Comparison of ENCODE assay signal across 15 cellular contexts in genomic region chr9:76624381-76625048, GRCh38.
DNase-seq lines count a peak whose midpoint lies in the region; ATAC-seq and TF ChIP-seq lines count a peak whose summit lies in the region.
"Had no signal": no experiment of that assay in that cellular context is flagged by ENCODE, and none has a peak within 500 bp of the region (broad histone marks: within the 10 kb centered on the region; RNA-seq: fewer than 3 reads in every experiment).

No MANE protein-coding gene starts in this region.

- H3K27ac Mint-ChIP-seq in stimulated activated effector memory CD8-positive, alpha-beta T cell treated with anti-CD3 and anti-CD28 coated beads, Interleukin-12 subunit alpha, Interleukin-12 subunit beta, amount 100 ng/mL, for 72 hours = no peak overlapping the region
- H3K27ac Mint-ChIP-seq: activated naive CD8-positive, alpha-beta T cell treated with anti-CD3 and anti-CD28 coated beads, Interleukin-2, amount 10 ng/mL, durations not matched to agents 7 days and 5 days had no signal

- no peaks in the 10 kb centered on the region for H3K36me3 Mint-ChIP-seq in stimulated activated effector memory CD8-positive, alpha-beta T cell treated with anti-CD3 and anti-CD28 coated beads, Interleukin-12 subunit alpha, Interleukin-12 subunit beta, amount 100 ng/mL, for 72 hours
- H3K36me3 Mint-ChIP-seq: activated naive CD8-positive, alpha-beta T cell treated with anti-CD3 and anti-CD28 coated beads, Interleukin-2, amount 10 ng/mL, durations not matched to agents 7 days and 5 days had no signal

- H3K4me3 Mint-ChIP-seq in stimulated activated effector memory CD8-positive, alpha-beta T cell treated with anti-CD3 and anti-CD28 coated beads, Interleukin-12 subunit alpha, Interleukin-12 subunit beta, amount 100 ng/mL, for 72 hours = no peak overlapping the region
- H3K4me3 Mint-ChIP-seq: activated naive CD8-positive, alpha-beta T cell treated with anti-CD3 and anti-CD28 coated beads, Interleukin-2, amount 10 ng/mL, durations not matched to agents 7 days and 5 days had no signal

- no peaks in the 10 kb centered on the region for H3K9me3 Mint-ChIP-seq in stimulated activated effector memory CD8-positive, alpha-beta T cell treated with anti-CD3 and anti-CD28 coated beads, Interleukin-12 subunit alpha, Interleukin-12 subunit beta, amount 100 ng/mL, for 72 hours
- H3K9me3 Mint-ChIP-seq: activated naive CD8-positive, alpha-beta T cell treated with anti-CD3 and anti-CD28 coated beads, Interleukin-2, amount 10 ng/mL, durations not matched to agents 7 days and 5 days had no signal

- H3K4me1 ChIP-seq in esophagus squamous epithelium (peaks cover 0 to 12% (median 4%) of the 10 kb centered on the region in 3 donors), uterus (no peaks in the 10 kb centered on the region)
- H3K4me1 ChIP-seq: SJSA1 had no signal

- CTCF ChIA-PET in AG04449 (lab: Yijun Ruan, JAX) = no interaction called here

- DNase-seq in AG04449 (ENCODE audit: low read depth, low spot score) (peak; percentile 9), GM19240 (ENCODE audit: insufficient read length, low spot score) (peak; percentile 11), esophagus squamous epithelium (lab: John Stamatoyannopoulos, UW) (no peak), NCI-H526 treated with DMSO at 0.1 percent for 48 hours (lab: John Stamatoyannopoulos, UW) (no peak), uterus (no peak)
- no peak for DNase-seq in stimulated activated effector memory CD8-positive, alpha-beta T cell treated with anti-CD3 and anti-CD28 coated beads, Interleukin-12 subunit alpha, Interleukin-12 subunit beta, amount 100 ng/mL, for 72 hours (ENCODE audit: low spot score in 2 of 2)
- DNase-seq: activated CD4-positive, alpha-beta T cell treated with anti-CD3 and anti-CD28 coated beads, Interleukin-2, amount 50 U/mL, for 4 hours; activated naive CD8-positive, alpha-beta T cell treated with anti-CD3 and anti-CD28 coated beads, Interleukin-2, amount 10 ng/mL, durations not matched to agents 7 days and 5 days; NCI-H2171; stimulated activated CD4-positive, alpha-beta T cell treated with anti-CD3 and anti-CD28 coated beads, Interleukin-2, amount 100 ng/mL, for 48 hours had no signal

- 75% methylated on average over 5 of the region's 5 CpGs for WGBS in esophagus squamous epithelium, 2 donors

- POLR2A ChIA-PET in AG04449 (lab: Yijun Ruan, JAX) = no interaction called here

- H3K27me3 ChIP-seq in esophagus squamous epithelium (no peaks in the 10 kb centered on the region), uterus (no peaks in the 10 kb centered on the region)
- H3K27me3 ChIP-seq: SJSA1 had no signal

- H3K27ac ChIP-seq in esophagus squamous epithelium (no peak overlapping the region), uterus (no peak overlapping the region)
- H3K27ac ChIP-seq: 22Rv1, SJSA1, thoracic aorta had no signal

- no peak for TF ChIP-seq POLR2A in esophagus squamous epithelium (IDR thresholded peaks at IDR 0.05)
- no peak for TF ChIP-seq POLR2A in uterus (IDR thresholded peaks at IDR 0.05)

- H3K36me3 ChIP-seq in esophagus squamous epithelium = no peaks in the 10 kb centered on the region
- no peaks in the 10 kb centered on the region for H3K36me3 ChIP-seq in uterus
- H3K36me3 ChIP-seq: SJSA1 had no signal

- intact Hi-C loops in esophagus squamous epithelium (cut with DNase I) = no loop called here
- intact Hi-C loops in uterus (cut with DNase I; ENCODE audit: low total_unique reads) = no loop called here

- H3K9me3 ChIP-seq in esophagus squamous epithelium (no peaks in the 10 kb centered on the region), uterus (no peaks in the 10 kb centered on the region)
- H3K9me3 ChIP-seq: SJSA1, thoracic aorta had no signal

- TF ChIP-seq CTCF in AG04449 (IDR thresholded peaks at IDR 0.05; ENCODE audit: insufficient read depth, low read length, missing control alignments) = no peak
- TF ChIP-seq CTCF in esophagus squamous epithelium (IDR thresholded peaks at IDR 0.05) = no peak
- no peak for TF ChIP-seq CTCF in uterus (IDR thresholded peaks at IDR 0.05)

- peaks cover 2% of the 10 kb centered on the region for H3K4me1 Mint-ChIP-seq in stimulated activated effector memory CD8-positive, alpha-beta T cell treated with anti-CD3 and anti-CD28 coated beads, Interleukin-12 subunit alpha, Interleukin-12 subunit beta, amount 100 ng/mL, for 72 hours

- ATAC-seq in HG02678 (IDR thresholded peaks at IDR 0.05; ENCODE audit: unreplicated experiment) (peak; percentile 97), HG03469 (IDR thresholded peaks at IDR 0.05; ENCODE audit: unreplicated experiment) (peak; percentile 89)
- ATAC-seq in stimulated activated effector memory CD8-positive, alpha-beta T cell treated with anti-CD3 and anti-CD28 coated beads, Interleukin-12 subunit alpha, Interleukin-12 subunit beta, amount 100 ng/mL, for 72 hours = no peak

- H3K4me3 ChIP-seq in AG04449 (ENCODE audit: low read depth, low read length) (no peak overlapping the region), esophagus squamous epithelium (no peak overlapping the region), uterus (no peak overlapping the region)
- H3K4me3 ChIP-seq: SJSA1, thoracic aorta had no signal

Comparison
In these comparisons a context has a peak if more than half of its experiments do, and no peak if none do; other contexts are left out.
1. DNase-seq: peak in AG04449 (single experiment) and GM19240 (single experiment); none in esophagus squamous epithelium (single experiment), stimulated activated effector memory CD8-positive, alpha-beta T cell treated with anti-CD3 and anti-CD28 coated beads, Interleukin-12 subunit alpha, Interleukin-12 subunit beta, amount 100 ng/mL, for 72 hours (0 of 2), NCI-H526 treated with DMSO at 0.1 percent for 48 hours (single experiment) and uterus (0 of 2).